1 cellular context compared by ENCODE assay signal in the genomic region with DNA sequence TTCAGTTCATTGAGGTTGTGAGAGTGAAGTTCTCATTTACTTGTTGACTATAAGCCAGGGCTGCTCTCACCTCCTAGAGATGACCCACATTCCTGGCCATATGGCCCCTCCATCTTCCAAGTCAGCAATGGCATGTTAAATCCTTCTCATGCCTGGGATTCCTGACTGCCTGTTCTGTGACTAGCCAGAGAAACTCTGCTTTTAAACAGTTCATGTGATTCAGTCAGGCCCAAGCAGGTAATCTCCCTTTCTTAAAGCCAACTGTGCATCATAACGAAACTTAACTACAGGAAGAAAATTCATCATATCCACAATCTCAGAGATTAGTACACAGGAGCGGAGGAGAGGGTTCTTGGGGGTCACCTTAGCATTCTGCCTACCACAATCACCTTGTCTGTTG.
TF ChIP-seq lines count a peak whose summit lies in the region.

No MANE protein-coding gene starts in this region.

TF ChIP-seq in SK-N-SH, 30 proteins besides CTCF, POLR2A, EP300 and RAD21 (continued from another document):
- TF ChIP-seq, protein P1, sequence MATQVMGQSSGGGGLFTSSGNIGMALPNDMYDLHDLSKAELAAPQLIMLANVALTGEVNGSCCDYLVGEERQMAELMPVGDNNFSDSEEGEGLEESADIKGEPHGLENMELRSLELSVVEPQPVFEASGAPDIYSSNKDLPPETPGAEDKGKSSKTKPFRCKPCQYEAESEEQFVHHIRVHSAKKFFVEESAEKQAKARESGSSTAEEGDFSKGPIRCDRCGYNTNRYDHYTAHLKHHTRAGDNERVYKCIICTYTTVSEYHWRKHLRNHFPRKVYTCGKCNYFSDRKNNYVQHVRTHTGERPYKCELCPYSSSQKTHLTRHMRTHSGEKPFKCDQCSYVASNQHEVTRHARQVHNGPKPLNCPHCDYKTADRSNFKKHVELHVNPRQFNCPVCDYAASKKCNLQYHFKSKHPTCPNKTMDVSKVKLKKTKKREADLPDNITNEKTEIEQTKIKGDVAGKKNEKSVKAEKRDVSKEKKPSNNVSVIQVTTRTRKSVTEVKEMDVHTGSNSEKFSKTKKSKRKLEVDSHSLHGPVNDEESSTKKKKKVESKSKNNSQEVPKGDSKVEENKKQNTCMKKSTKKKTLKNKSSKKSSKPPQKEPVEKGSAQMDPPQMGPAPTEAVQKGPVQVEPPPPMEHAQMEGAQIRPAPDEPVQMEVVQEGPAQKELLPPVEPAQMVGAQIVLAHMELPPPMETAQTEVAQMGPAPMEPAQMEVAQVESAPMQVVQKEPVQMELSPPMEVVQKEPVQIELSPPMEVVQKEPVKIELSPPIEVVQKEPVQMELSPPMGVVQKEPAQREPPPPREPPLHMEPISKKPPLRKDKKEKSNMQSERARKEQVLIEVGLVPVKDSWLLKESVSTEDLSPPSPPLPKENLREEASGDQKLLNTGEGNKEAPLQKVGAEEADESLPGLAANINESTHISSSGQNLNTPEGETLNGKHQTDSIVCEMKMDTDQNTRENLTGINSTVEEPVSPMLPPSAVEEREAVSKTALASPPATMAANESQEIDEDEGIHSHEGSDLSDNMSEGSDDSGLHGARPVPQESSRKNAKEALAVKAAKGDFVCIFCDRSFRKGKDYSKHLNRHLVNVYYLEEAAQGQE (IDR thresholded peaks at IDR 0.05; ENCODE audit: low read depth, low read length): no peak
- no peak for TF ChIP-seq TAF1 (IDR thresholded peaks at IDR 0.05; ENCODE audit: borderline replicate concordance, low read depth, low read length)
